In genomic region chr11:133911169-133911568, GRCh38 we compare ENCODE assay signal across 1 cellular context.
TF ChIP-seq lines count a peak whose summit lies in the region.

No MANE protein-coding gene starts in this region.

TF ChIP-seq in SK-N-SH, 30 proteins besides CTCF, POLR2A, EP300 and RAD21 (continued from another document):
- TF ChIP-seq PBX3 (IDR thresholded peaks at IDR 0.05) (no peak), FOXJ3 (CRISPR knock-in tag; IDR thresholded peaks at IDR 0.05) (no peak), FOXM1 (IDR thresholded peaks at IDR 0.05; ENCODE audit: low read depth) (no peak), USF2 (IDR thresholded peaks at IDR 0.05; ENCODE audit: borderline replicate concordance, low read depth, low read length) (no peak)
